8 cellular contexts compared by ENCODE assay signal in the genomic region with DNA sequence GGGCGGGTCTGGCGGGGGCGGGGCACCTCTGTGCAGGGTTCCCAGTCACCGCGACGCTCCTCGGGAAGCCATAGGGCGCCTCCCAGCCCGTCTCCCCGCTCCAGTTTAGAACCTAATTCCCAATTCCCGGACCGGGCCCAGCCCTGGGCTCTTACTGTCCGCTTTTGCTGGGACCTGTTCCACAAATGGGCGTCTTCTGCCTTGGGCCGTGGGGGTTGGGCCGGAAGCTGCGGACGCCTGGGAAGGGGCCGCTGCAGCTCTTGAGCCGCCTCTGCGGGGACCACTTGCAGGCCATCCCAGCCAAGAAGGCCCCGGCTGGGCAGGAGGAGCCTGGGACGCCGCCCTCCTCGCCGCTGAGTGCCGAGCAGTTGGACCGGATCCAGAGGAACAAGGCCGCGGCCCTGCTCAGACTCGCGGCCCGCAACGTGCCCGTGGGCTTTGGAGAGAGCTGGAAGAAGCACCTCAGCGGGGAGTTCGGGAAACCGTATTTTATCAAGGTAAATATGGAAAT. TPM values are rescaled to one million over a fixed set of nuclear protein-coding genes. Genes with fewer than 3 reads are reported as not detected.
DNase-seq lines count a peak whose midpoint lies in the region; ATAC-seq and TF ChIP-seq lines count a peak whose summit lies in the region.

No MANE protein-coding gene starts in this region.

- TF ChIP-seq CTCF in BJ (IDR thresholded peaks at IDR 0.05; ENCODE audit: insufficient read depth, low read depth, low read length), result no peak
- no peak for TF ChIP-seq CTCF in WTC11 (IDR thresholded peaks at IDR 0.05)
- no peak for TF ChIP-seq CTCF in fibroblast of villous mesenchyme (IDR thresholded peaks at IDR 0.05; ENCODE audit: insufficient read depth, low read depth, low read length)
- no peak for TF ChIP-seq CTCF in osteocyte (IDR thresholded peaks at IDR 0.05)

- no peaks in the 10 kb centered on the region for H3K27me3 ChIP-seq in BJ (ENCODE audit: control insufficient read depth, insufficient read depth, low read length)

- POLR2A ChIA-PET in BJ (lab: Charles Lee) (no interaction called here), WTC11 (lab: Charles Lee) (no interaction called here)

- H3K27me3 Mint-ChIP-seq in WTC11 (ENCODE audit: low read depth) (peaks cover under 1% of the 10 kb centered on the region), osteocyte (ENCODE audit: unreplicated experiment) (no peaks in the 10 kb centered on the region)

- no peak for DNase-seq in BJ (ENCODE audit: low read depth)
- DNase-seq in WTC11 (ENCODE audit: low spot score), result no peak
- DNase-seq in fibroblast of villous mesenchyme (ENCODE audit: low read depth), result peak; percentile 66
- peak; percentile 90 for DNase-seq in osteocyte (ENCODE audit: extremely low spot score, unreplicated experiment)
- DNase-seq in activated effector memory CD4-positive, alpha-beta T cell treated with anti-CD3 and anti-CD28 coated beads, Interleukin-2, amount 50 U/mL, for 16 hours, result no peak
- DNase-seq in ecto neural progenitor cell (ENCODE audit: low spot score), result no peak

- H3K36me3 Mint-ChIP-seq in WTC11, result peaks cover 37% of the 10 kb centered on the region
- H3K36me3 Mint-ChIP-seq in osteocyte (ENCODE audit: unreplicated experiment), result peaks cover 16% of the 10 kb centered on the region

- CTCF ChIA-PET in BJ (lab: Yijun Ruan, JAX) (interaction anchor here (0.8 to 4.8 kb wide), 2 partner anchors 14 kb away, joined by 4 to 32 read pairs; no protein-coding TSS in a partner anchor), WTC11 (lab: Charles Lee) (interaction anchor here (1.0 to 2.2 kb wide), 5 partner anchors 13 to 296 kb away, joined by 3 to 11 read pairs (median 3); no protein-coding TSS in a partner anchor)

- H3K4me3 ChIP-seq in BJ (ENCODE audit: low read depth, low read length), result peak overlapping the region; percentile 79
- peak overlapping the region; percentile 78 for H3K4me3 ChIP-seq in fibroblast of villous mesenchyme (ENCODE audit: low read depth, low read length)

- H3K27ac Mint-ChIP-seq in WTC11, result no peak overlapping the region
- H3K27ac Mint-ChIP-seq in osteocyte (ENCODE audit: unreplicated experiment), result peak overlapping the region; percentile 90

- peaks cover 3% of the 10 kb centered on the region for H3K36me3 ChIP-seq in BJ (ENCODE audit: control insufficient read depth, insufficient read depth, low read length)

- H3K9me3 Mint-ChIP-seq in WTC11 (no peaks in the 10 kb centered on the region), osteocyte (ENCODE audit: unreplicated experiment) (no peaks in the 10 kb centered on the region)

- H3K4me1 Mint-ChIP-seq in WTC11, result peaks cover 10% of the 10 kb centered on the region
- peaks cover 25% of the 10 kb centered on the region for H3K4me1 Mint-ChIP-seq in osteocyte (ENCODE audit: unreplicated experiment)

- ATAC-seq in GM19324 (IDR thresholded peaks at IDR 0.05; ENCODE audit: low FRiP score, unreplicated experiment) (peak; percentile 27), HG03280 (IDR thresholded peaks at IDR 0.05; ENCODE audit: unreplicated experiment) (peak; percentile 21), WTC11 (peak; percentile 21)

- H3K4me3 Mint-ChIP-seq in WTC11 (peak overlapping the region; percentile 81), osteocyte (ENCODE audit: unreplicated experiment) (peak overlapping the region; percentile 94)

TF ChIP-seq in WTC11, 78 proteins besides CTCF, POLR2A, EP300 and RAD21:
- TF ChIP-seq, protein P1, sequence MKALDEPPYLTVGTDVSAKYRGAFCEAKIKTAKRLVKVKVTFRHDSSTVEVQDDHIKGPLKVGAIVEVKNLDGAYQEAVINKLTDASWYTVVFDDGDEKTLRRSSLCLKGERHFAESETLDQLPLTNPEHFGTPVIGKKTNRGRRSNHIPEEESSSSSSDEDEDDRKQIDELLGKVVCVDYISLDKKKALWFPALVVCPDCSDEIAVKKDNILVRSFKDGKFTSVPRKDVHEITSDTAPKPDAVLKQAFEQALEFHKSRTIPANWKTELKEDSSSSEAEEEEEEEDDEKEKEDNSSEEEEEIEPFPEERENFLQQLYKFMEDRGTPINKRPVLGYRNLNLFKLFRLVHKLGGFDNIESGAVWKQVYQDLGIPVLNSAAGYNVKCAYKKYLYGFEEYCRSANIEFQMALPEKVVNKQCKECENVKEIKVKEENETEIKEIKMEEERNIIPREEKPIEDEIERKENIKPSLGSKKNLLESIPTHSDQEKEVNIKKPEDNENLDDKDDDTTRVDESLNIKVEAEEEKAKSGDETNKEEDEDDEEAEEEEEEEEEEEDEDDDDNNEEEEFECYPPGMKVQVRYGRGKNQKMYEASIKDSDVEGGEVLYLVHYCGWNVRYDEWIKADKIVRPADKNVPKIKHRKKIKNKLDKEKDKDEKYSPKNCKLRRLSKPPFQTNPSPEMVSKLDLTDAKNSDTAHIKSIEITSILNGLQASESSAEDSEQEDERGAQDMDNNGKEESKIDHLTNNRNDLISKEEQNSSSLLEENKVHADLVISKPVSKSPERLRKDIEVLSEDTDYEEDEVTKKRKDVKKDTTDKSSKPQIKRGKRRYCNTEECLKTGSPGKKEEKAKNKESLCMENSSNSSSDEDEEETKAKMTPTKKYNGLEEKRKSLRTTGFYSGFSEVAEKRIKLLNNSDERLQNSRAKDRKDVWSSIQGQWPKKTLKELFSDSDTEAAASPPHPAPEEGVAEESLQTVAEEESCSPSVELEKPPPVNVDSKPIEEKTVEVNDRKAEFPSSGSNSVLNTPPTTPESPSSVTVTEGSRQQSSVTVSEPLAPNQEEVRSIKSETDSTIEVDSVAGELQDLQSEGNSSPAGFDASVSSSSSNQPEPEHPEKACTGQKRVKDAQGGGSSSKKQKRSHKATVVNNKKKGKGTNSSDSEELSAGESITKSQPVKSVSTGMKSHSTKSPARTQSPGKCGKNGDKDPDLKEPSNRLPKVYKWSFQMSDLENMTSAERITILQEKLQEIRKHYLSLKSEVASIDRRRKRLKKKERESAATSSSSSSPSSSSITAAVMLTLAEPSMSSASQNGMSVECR (CRISPR knock-in tag; IDR thresholded peaks at IDR 0.05; ENCODE audit: borderline replicate concordance), result peak; percentile 57; the same call in 1 of the 2 replicates
- TF ChIP-seq, protein P2, sequence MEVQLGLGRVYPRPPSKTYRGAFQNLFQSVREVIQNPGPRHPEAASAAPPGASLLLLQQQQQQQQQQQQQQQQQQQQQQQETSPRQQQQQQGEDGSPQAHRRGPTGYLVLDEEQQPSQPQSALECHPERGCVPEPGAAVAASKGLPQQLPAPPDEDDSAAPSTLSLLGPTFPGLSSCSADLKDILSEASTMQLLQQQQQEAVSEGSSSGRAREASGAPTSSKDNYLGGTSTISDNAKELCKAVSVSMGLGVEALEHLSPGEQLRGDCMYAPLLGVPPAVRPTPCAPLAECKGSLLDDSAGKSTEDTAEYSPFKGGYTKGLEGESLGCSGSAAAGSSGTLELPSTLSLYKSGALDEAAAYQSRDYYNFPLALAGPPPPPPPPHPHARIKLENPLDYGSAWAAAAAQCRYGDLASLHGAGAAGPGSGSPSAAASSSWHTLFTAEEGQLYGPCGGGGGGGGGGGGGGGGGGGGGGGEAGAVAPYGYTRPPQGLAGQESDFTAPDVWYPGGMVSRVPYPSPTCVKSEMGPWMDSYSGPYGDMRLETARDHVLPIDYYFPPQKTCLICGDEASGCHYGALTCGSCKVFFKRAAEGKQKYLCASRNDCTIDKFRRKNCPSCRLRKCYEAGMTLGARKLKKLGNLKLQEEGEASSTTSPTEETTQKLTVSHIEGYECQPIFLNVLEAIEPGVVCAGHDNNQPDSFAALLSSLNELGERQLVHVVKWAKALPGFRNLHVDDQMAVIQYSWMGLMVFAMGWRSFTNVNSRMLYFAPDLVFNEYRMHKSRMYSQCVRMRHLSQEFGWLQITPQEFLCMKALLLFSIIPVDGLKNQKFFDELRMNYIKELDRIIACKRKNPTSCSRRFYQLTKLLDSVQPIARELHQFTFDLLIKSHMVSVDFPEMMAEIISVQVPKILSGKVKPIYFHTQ (CRISPR knock-in tag; IDR thresholded peaks at IDR 0.05), result no peak
- TF ChIP-seq TEAD1 (CRISPR knock-in tag; IDR thresholded peaks at IDR 0.05), result peak; percentile 17; the same call in 1 of the 2 replicates
- 0 out of 2 replicates have a peak, but pooled peaks have one; percentile 7 for TF ChIP-seq KAT7 (CRISPR knock-in tag; IDR thresholded peaks at IDR 0.05; ENCODE audit: borderline replicate concordance)

RNA-seq across cellular contexts. Expression of gene UNG, which starts 0.8 kb away (rescaled TPM):
- 10.4 and 11.7 TPM in 2 replicates for polyA plus RNA-seq in BJ (2011; rRNA removed)
- polyA minus RNA-seq in BJ (2011; rRNA and poly(A)+ RNA removed), result 3.1 and 3.4 TPM in 2 replicates
- 125 to 135 TPM (median 127 TPM) in 3 replicates for total RNA-seq in WTC11 (2021)
- 16.4 and 31.5 TPM in 2 replicates for total RNA-seq in fibroblast of villous mesenchyme
- total RNA-seq in osteocyte, result 16.2 and 18.6 TPM in 2 replicates

RNA-seq across cellular contexts. Expression of gene ALKBH2, which starts 4.9 kb away (rescaled TPM):
- 19.6 and 23.3 TPM in 2 replicates for polyA plus RNA-seq in BJ (2011; rRNA removed)
- polyA minus RNA-seq in BJ (2011; rRNA and poly(A)+ RNA removed), result 6.1 and 9.1 TPM in 2 replicates
- total RNA-seq in WTC11 (2021), result 15.2 to 20.7 TPM (median 19.8 TPM) in 3 replicates
- total RNA-seq in fibroblast of villous mesenchyme, result 13.2 and 16.0 TPM in 2 replicates
- 17.4 and 17.7 TPM in 2 replicates for total RNA-seq in osteocyte

RNA-seq across cellular contexts. Expression of gene ACACB, which starts 18.2 kb away (rescaled TPM):
- 1.1 and 1.7 TPM in 2 replicates for polyA plus RNA-seq in BJ (2011; rRNA removed)
- 2.4 and 4.7 TPM in 2 replicates for polyA minus RNA-seq in BJ (2011; rRNA and poly(A)+ RNA removed)
- total RNA-seq in WTC11 (2021), result 20.0 to 21.6 TPM (median 20.9 TPM) in 3 replicates
- 3.9 and 5.5 TPM in 2 replicates for total RNA-seq in fibroblast of villous mesenchyme
- 4.4 and 5.4 TPM in 2 replicates for total RNA-seq in osteocyte

RNA-seq across cellular contexts. Expression of gene USP30, which starts 45.8 kb away (rescaled TPM):
- 16.0 and 16.7 TPM in 2 replicates for polyA plus RNA-seq in BJ (2011; rRNA removed)
- polyA minus RNA-seq in BJ (2011; rRNA and poly(A)+ RNA removed), result 14.8 and 30.4 TPM in 2 replicates
- 6.9 to 8.6 TPM (median 7.1 TPM) in 3 replicates for total RNA-seq in WTC11 (2021)
- total RNA-seq in fibroblast of villous mesenchyme, result 8.4 and 9.1 TPM in 2 replicates
- 18.1 and 18.2 TPM in 2 replicates for total RNA-seq in osteocyte

Comparison
In these comparisons a context has a peak if more than half of its experiments do, and no peak if none do; other contexts are left out.
1. DNase-seq: peak in fibroblast of villous mesenchyme (single experiment) and osteocyte (single experiment); none in BJ (single experiment), WTC11 (single experiment), activated effector memory CD4-positive, alpha-beta T cell treated with anti-CD3 and anti-CD28 coated beads, Interleukin-2, amount 50 U/mL, for 16 hours (single experiment) and ecto neural progenitor cell (single experiment).
2. Peak in every context shown above with its lines, with median percentiles within 50 percentile points of each other: ATAC-seq.